ENCODE assay signal across 8 cellular contexts in the genomic region with DNA sequence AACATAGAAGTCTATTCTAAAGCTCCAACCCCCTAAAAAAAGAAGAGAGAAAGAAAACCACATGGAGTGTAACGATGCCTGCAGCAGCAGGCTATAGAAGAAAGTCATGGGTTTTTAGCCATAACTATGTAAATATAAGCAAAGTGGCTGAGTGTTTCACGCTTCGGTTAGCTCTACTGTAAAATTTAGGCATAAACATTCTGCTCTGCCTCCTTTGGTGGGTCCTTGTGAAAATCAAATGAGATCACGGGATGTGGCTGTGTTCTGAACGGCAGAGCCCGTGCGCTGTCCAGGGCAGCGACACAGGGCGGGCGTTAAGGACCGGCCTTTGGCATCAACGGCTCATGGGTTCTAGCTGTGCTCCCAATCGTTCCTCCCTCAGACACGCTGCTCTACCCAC.
DNase-seq lines count a peak whose midpoint lies in the region; ATAC-seq and FAIRE-seq lines count a peak whose summit lies in the region.

No MANE protein-coding gene starts in this region.

- no peaks in the 10 kb centered on the region for H3K9me3 Mint-ChIP-seq in naive thymus-derived CD4-positive, alpha-beta T cell
- H3K9me3 Mint-ChIP-seq in naive thymus-derived CD8-positive, alpha-beta T cell, result no peaks in the 10 kb centered on the region
- no peaks in the 10 kb centered on the region for H3K9me3 Mint-ChIP-seq in activated CD4-positive, alpha-beta T cell treated with anti-CD3 and anti-CD28 coated beads for 36 hours (ENCODE audit: low read depth)

- ATAC-seq in GM18867 (IDR thresholded peaks at IDR 0.05; ENCODE audit: unreplicated experiment) (peak; percentile 81), GM21737 (IDR thresholded peaks at IDR 0.05; ENCODE audit: unreplicated experiment) (peak; percentile 79)
- ATAC-seq in naive thymus-derived CD4-positive, alpha-beta T cell, result peak; percentile 26
- ATAC-seq in naive thymus-derived CD8-positive, alpha-beta T cell, result no peak
- no peak for ATAC-seq in activated CD4-positive, alpha-beta T cell treated with anti-CD3 and anti-CD28 coated beads for 36 hours

- H3K9me3 ChIP-seq in naive thymus-derived CD4-positive, alpha-beta T cell (ENCODE audit: control insufficient read depth in 2 of 3, low read length in 3 of 3), result no peaks in the 10 kb centered on the region

- CTCF ChIA-PET in naive thymus-derived CD4-positive, alpha-beta T cell (lab: Charles Lee), result interaction anchor here (1.1 kb wide), 1 partner anchor 131 kb away, joined by 3 read pairs; no protein-coding TSS in a partner anchor
- CTCF ChIA-PET in activated CD4-positive, alpha-beta T cell treated with anti-CD3 and anti-CD28 coated beads for 36 hours (lab: Charles Lee), result interaction anchor here (1.4 kb wide), 1 partner anchor 132 kb away, joined by 4 read pairs; no protein-coding TSS in a partner anchor

- no peak overlapping the region for H3K27ac ChIP-seq in naive thymus-derived CD4-positive, alpha-beta T cell (ENCODE audit: low read depth, low read length)

- intact Hi-C loops in naive thymus-derived CD4-positive, alpha-beta T cell (cut with micrococcal nuclease), result no loop called here
- intact Hi-C loops in activated CD4-positive, alpha-beta T cell treated with anti-CD3 and anti-CD28 coated beads for 36 hours (cut with DNase I, micrococcal nuclease), result no loop called here

- H3K27me3 Mint-ChIP-seq in naive thymus-derived CD4-positive, alpha-beta T cell, result no peaks in the 10 kb centered on the region
- no peaks in the 10 kb centered on the region for H3K27me3 Mint-ChIP-seq in naive thymus-derived CD8-positive, alpha-beta T cell
- H3K27me3 Mint-ChIP-seq in activated CD4-positive, alpha-beta T cell treated with anti-CD3 and anti-CD28 coated beads for 36 hours, result no peaks in the 10 kb centered on the region

- no peak for FAIRE-seq in frontal cortex (lab: Jason Lieb, UNC)

- peaks cover 15 to 77% (median 60%) of the 10 kb centered on the region in 5 donors for H3K36me3 Mint-ChIP-seq in naive thymus-derived CD4-positive, alpha-beta T cell
- H3K36me3 Mint-ChIP-seq in naive thymus-derived CD8-positive, alpha-beta T cell, result peaks cover 3 to 98% (median 37%) of the 10 kb centered on the region in 3 donors
- peaks cover 82% of the 10 kb centered on the region for H3K36me3 Mint-ChIP-seq in activated CD4-positive, alpha-beta T cell treated with anti-CD3 and anti-CD28 coated beads for 36 hours (ENCODE audit: low read depth)

- no peak overlapping the region for H3K4me3 Mint-ChIP-seq in naive thymus-derived CD4-positive, alpha-beta T cell
- H3K4me3 Mint-ChIP-seq in naive thymus-derived CD8-positive, alpha-beta T cell, result peak overlapping the region in 1 of 10 donors; percentile 55
- H3K4me3 Mint-ChIP-seq in activated CD4-positive, alpha-beta T cell treated with anti-CD3 and anti-CD28 coated beads for 36 hours, result no peak overlapping the region

- peak overlapping the region in 4 of 9 donors; percentile 38 to 61 (median 48) for H3K27ac Mint-ChIP-seq in naive thymus-derived CD4-positive, alpha-beta T cell
- peak overlapping the region in 3 of 10 donors; percentile 54 to 73 (median 58) for H3K27ac Mint-ChIP-seq in naive thymus-derived CD8-positive, alpha-beta T cell
- H3K27ac Mint-ChIP-seq in activated CD4-positive, alpha-beta T cell treated with anti-CD3 and anti-CD28 coated beads for 36 hours, result no peak overlapping the region

- peaks cover 9 to 94% (median 30%) of the 10 kb centered on the region in 3 experiments for H3K36me3 ChIP-seq in naive thymus-derived CD4-positive, alpha-beta T cell (ENCODE audit: control insufficient read depth in 2 of 3, insufficient read depth in 3 of 3, low read length in 3 of 3)

- H3K4me1 Mint-ChIP-seq in naive thymus-derived CD4-positive, alpha-beta T cell, result peaks cover 0 to 38% (median 2%) of the 10 kb centered on the region in 7 donors
- peaks cover 0 to 39% (median 11%) of the 10 kb centered on the region in 4 donors for H3K4me1 Mint-ChIP-seq in naive thymus-derived CD8-positive, alpha-beta T cell
- peaks cover 31% of the 10 kb centered on the region for H3K4me1 Mint-ChIP-seq in activated CD4-positive, alpha-beta T cell treated with anti-CD3 and anti-CD28 coated beads for 36 hours

- POLR2A ChIA-PET in naive thymus-derived CD4-positive, alpha-beta T cell (lab: Charles Lee), result interaction anchor here (0.6 kb wide), 1 partner anchor 78 kb away, joined by 3 read pairs; the partner anchor contains the start of gene IRF2
- POLR2A ChIA-PET in naive thymus-derived CD8-positive, alpha-beta T cell (lab: Charles Lee), result no interaction called here
- POLR2A ChIA-PET in activated CD4-positive, alpha-beta T cell treated with anti-CD3 and anti-CD28 coated beads for 36 hours (lab: Charles Lee), result no interaction called here

- no peaks in the 10 kb centered on the region for H3K27me3 ChIP-seq in naive thymus-derived CD4-positive, alpha-beta T cell (ENCODE audit: control insufficient read depth in 2 of 2, insufficient read depth in 2 of 2, low read length in 2 of 2)

- no peak overlapping the region for H3K4me3 ChIP-seq in naive thymus-derived CD4-positive, alpha-beta T cell (ENCODE audit: low read length)

- no peaks in the 10 kb centered on the region for H3K4me1 ChIP-seq in naive thymus-derived CD4-positive, alpha-beta T cell (ENCODE audit: control insufficient read depth in 2 of 2, insufficient read depth in 2 of 2, low read length in 2 of 2)

- DNase-seq in MV-4-11 (lab: John Stamatoyannopoulos, UW) (peak; percentile 58), NCI-H128 (lab: John Stamatoyannopoulos, UW; ENCODE audit: unreplicated experiment) (no peak), frontal cortex (ENCODE audit: low spot score in 2 of 2) (no peak)
- DNase-seq in naive thymus-derived CD4-positive, alpha-beta T cell, result no peak
- no peak for DNase-seq in naive thymus-derived CD8-positive, alpha-beta T cell
- DNase-seq in activated CD4-positive, alpha-beta T cell treated with anti-CD3 and anti-CD28 coated beads for 36 hours, result no peak

Comparison
In these comparisons a context has a peak if more than half of its experiments do, and no peak if none do; other contexts are left out.
1. ATAC-seq: peak in GM18867 (single experiment), GM21737 (single experiment) and naive thymus-derived CD4-positive, alpha-beta T cell (single experiment); none in naive thymus-derived CD8-positive, alpha-beta T cell (0 of 2) and activated CD4-positive, alpha-beta T cell treated with anti-CD3 and anti-CD28 coated beads for 36 hours (single experiment).